Comparison of ENCODE assay signal across 8 cellular contexts in genomic region chr7:5692845-5693278, GRCh38.
DNase-seq lines count a peak whose midpoint lies in the region; ATAC-seq and TF ChIP-seq lines count a peak whose summit lies in the region.

No MANE protein-coding gene starts in this region.

- peak; percentile 18 for ATAC-seq in SK-N-SH treated with all-trans-retinoic acid at 6 μM for 48 hours
- no peak for ATAC-seq in HG02678 (IDR thresholded peaks at IDR 0.05; ENCODE audit: unreplicated experiment)
- ATAC-seq in GM21529 (IDR thresholded peaks at IDR 0.05; ENCODE audit: unreplicated experiment), result no peak

- TF ChIP-seq POLR2A in testis (IDR thresholded peaks at IDR 0.05), result no peak

- H3K27me3 ChIP-seq in testis, result no peaks in the 10 kb centered on the region

- no peaks in the 10 kb centered on the region for H3K36me3 ChIP-seq in testis (ENCODE audit: low read depth, missing control alignments)

- DNase-seq in AG08395 (ENCODE audit: low spot score), result peak; percentile 37
- DNase-seq in HT-29 (ENCODE audit: low spot score), result peak; percentile 64
- DNase-seq in fibroblast of pulmonary artery (ENCODE audit: low read depth), result peak; percentile 81
- no peak for DNase-seq in testis
- DNase-seq in Ammon's horn (ENCODE audit: low spot score), result no peak

- H3K4me3 ChIP-seq in fibroblast of pulmonary artery (replicated peaks; ENCODE audit: low read depth, low read length) (peak overlapping the region; percentile 23), testis (no peak overlapping the region)

- peak overlapping the region; percentile 61 to 81 for H3K27ac ChIP-seq in testis

- no peak for TF ChIP-seq CTCF in fibroblast of pulmonary artery (IDR thresholded peaks at IDR 0.05; ENCODE audit: low read length, missing control alignments)
- TF ChIP-seq CTCF in testis (IDR thresholded peaks at IDR 0.05), result no peak

- peaks cover 77% of the 10 kb centered on the region for H3K4me1 ChIP-seq in testis

- intact Hi-C loops in testis (cut with DNase I; ENCODE audit: low total_unique reads), result no loop called here

- H3K9me3 ChIP-seq in testis, result no peaks in the 10 kb centered on the region

- WGBS in testis, 2 donors, result 44 to 54% methylated on average over 7 of the region's 7 CpGs

TF ChIP-seq in SK-N-SH treated with all-trans-retinoic acid at 6 μM for 48 hours, 23 proteins besides CTCF, POLR2A, EP300 and RAD21:
- TF ChIP-seq TCF4 (CRISPR knock-in tag; IDR thresholded peaks at IDR 0.05; ENCODE audit: borderline replicate concordance), result peak; percentile 34; the same call in 1 of the 2 replicates
- no peak for TF ChIP-seq PATZ1 (CRISPR knock-in tag; IDR thresholded peaks at IDR 0.05; ENCODE audit: borderline replicate concordance)
- TF ChIP-seq ISL1 (CRISPR knock-in tag; IDR thresholded peaks at IDR 0.05), result peak; percentile 41; the same call in 1 of the 2 replicates

Comparison
In these comparisons a context has a peak if more than half of its experiments do, and no peak if none do; other contexts are left out.
1. DNase-seq: peak in AG08395 (single experiment), HT-29 (single experiment) and fibroblast of pulmonary artery (single experiment); none in testis (single experiment) and Ammon's horn (single experiment).